8 cellular contexts compared by ENCODE assay signal in the genomic region with DNA sequence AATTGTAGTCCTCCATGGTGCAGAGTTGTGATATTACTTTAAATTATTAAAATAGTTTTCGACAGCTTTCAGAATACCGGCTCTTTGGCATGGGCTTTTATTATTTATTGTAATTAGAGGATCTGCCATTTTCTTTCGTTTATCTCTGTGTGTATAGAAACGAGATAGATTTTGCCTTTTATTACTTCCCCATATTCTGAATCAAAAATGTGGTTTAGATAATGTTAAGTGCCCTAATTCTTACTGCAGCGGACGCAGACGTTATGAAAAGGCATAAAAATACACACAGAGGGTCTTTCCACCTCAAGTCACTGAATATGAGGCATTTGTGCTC. TPM values are rescaled to one million over a fixed set of nuclear protein-coding genes. Genes with fewer than 3 reads are reported as not detected.
DNase-seq lines count a peak whose midpoint lies in the region; ATAC-seq and TF ChIP-seq lines count a peak whose summit lies in the region.

No MANE protein-coding gene starts in this region.

- no peaks in the 10 kb centered on the region for H3K9me2 ChIP-seq in DOHH2 (replicated peaks; ENCODE audit: control insufficient read depth, low read length)

- H3K79me2 ChIP-seq in DOHH2 (ENCODE audit: control insufficient read depth, low read length): peaks cover 32% of the 10 kb centered on the region

- no peaks in the 10 kb centered on the region for H4K20me1 ChIP-seq in DOHH2 (ENCODE audit: control insufficient read depth, insufficient read depth, low read depth, low read length)

- peak overlapping the region; percentile 96 for H3K4me2 ChIP-seq in DOHH2 (ENCODE audit: low read length)

- ATAC-seq in RWPE2 (ENCODE audit: low read depth): no peak
- ATAC-seq in GM18858 (IDR thresholded peaks at IDR 0.05; ENCODE audit: unreplicated experiment): no peak

- H3K27me3 ChIP-seq in DOHH2 (ENCODE audit: control insufficient read depth, low read length) (no peaks in the 10 kb centered on the region), RWPE2 (ENCODE audit: insufficient read depth, poor library complexity, severe bottlenecking) (no peaks in the 10 kb centered on the region), esophagus (ENCODE audit: control insufficient read depth in 1 of 2, insufficient read depth in 2 of 2, low read length in 2 of 2) (no peaks in the 10 kb centered on the region)

- H3K27ac ChIP-seq in DOHH2 (ENCODE audit: low read depth, low read length): peak overlapping the region; percentile 99
- H3K27ac ChIP-seq in RWPE2 (ENCODE audit: poor library complexity, severe bottlenecking): peak overlapping the region; percentile 96
- peak overlapping the region; percentile 64 to 86 for H3K27ac ChIP-seq in esophagus (ENCODE audit: low read depth in 2 of 2, low read length in 1 of 2)

- WGBS in esophagus, 2 donors: 12 to 19% methylated on average over 7 of the region's 7 CpGs

- H3K36me3 ChIP-seq in DOHH2 (ENCODE audit: control insufficient read depth, low read length) (peaks cover 12% of the 10 kb centered on the region), RWPE2 (ENCODE audit: low read depth) (no peaks in the 10 kb centered on the region), esophagus (ENCODE audit: control insufficient read depth in 2 of 2, insufficient read depth in 2 of 2, low read length in 1 of 2) (no peaks in the 10 kb centered on the region)

- H3K4me3 ChIP-seq in DOHH2 (ENCODE audit: low read length) (peak overlapping the region; percentile 93), RWPE2 (ENCODE audit: severe bottlenecking) (peak overlapping the region; percentile 81), esophagus (ENCODE audit: low read depth in 1 of 2, low read length in 2 of 2) (peak overlapping the region in 1 of 2 donors; percentile 65), retinal pigment epithelial cell (ENCODE audit: low read length) (peak overlapping the region; percentile 88)

- peaks cover 49% of the 10 kb centered on the region for H3F3A ChIP-seq in DOHH2 (ENCODE audit: control insufficient read depth, insufficient read depth)

- DNase-seq in RWPE2 (ENCODE audit: low spot score): no peak
- no peak for DNase-seq in retinal pigment epithelial cell (ENCODE audit: low read depth)
- no peak for DNase-seq in GOT3 (lab: John Stamatoyannopoulos, UW)
- no peak for DNase-seq in medulla oblongata (ENCODE audit: extremely low spot score)
- no peak for DNase-seq in NCI-H446 (lab: John Stamatoyannopoulos, UW)

- TF ChIP-seq CTCF in DOHH2 (IDR thresholded peaks at IDR 0.05; ENCODE audit: low read depth, low read length, poor library complexity, severe bottlenecking) (no peak), RWPE2 (IDR thresholded peaks at IDR 0.05; ENCODE audit: poor library complexity, severe bottlenecking) (no peak), retinal pigment epithelial cell (conservative IDR thresholded peaks at IDR 0.05; ENCODE audit: low read depth, low read length) (no peak)

- H3K4me1 ChIP-seq in DOHH2 (ENCODE audit: control insufficient read depth, low read length): peaks cover 48% of the 10 kb centered on the region
- peaks cover 27% of the 10 kb centered on the region for H3K4me1 ChIP-seq in RWPE2 (ENCODE audit: insufficient read depth, poor library complexity, severe bottlenecking)
- H3K4me1 ChIP-seq in esophagus (ENCODE audit: control insufficient read depth in 2 of 2, insufficient read depth in 2 of 2, low read length in 1 of 2): peaks cover 3 to 5% of the 10 kb centered on the region in 2 donors

- H3K9me3 ChIP-seq in DOHH2 (ENCODE audit: control insufficient read depth, insufficient read depth, low read length): no peaks in the 10 kb centered on the region
- H3K9me3 ChIP-seq in RWPE2 (ENCODE audit: severe bottlenecking): no peaks in the 10 kb centered on the region
- H3K9me3 ChIP-seq in esophagus (ENCODE audit: control insufficient read depth in 2 of 2, insufficient read depth in 1 of 2, low read depth in 1 of 2, low read length in 1 of 2): no peaks in the 10 kb centered on the region

RNA-seq across cellular contexts. Expression of gene ARID5B, which starts 1.9 kb away (rescaled TPM):
- 1 to 10 TPM; 6.7 to 7.7 TPM for polyA plus RNA-seq in esophagus
